8 cellular contexts compared by ENCODE assay signal in the genomic region with DNA sequence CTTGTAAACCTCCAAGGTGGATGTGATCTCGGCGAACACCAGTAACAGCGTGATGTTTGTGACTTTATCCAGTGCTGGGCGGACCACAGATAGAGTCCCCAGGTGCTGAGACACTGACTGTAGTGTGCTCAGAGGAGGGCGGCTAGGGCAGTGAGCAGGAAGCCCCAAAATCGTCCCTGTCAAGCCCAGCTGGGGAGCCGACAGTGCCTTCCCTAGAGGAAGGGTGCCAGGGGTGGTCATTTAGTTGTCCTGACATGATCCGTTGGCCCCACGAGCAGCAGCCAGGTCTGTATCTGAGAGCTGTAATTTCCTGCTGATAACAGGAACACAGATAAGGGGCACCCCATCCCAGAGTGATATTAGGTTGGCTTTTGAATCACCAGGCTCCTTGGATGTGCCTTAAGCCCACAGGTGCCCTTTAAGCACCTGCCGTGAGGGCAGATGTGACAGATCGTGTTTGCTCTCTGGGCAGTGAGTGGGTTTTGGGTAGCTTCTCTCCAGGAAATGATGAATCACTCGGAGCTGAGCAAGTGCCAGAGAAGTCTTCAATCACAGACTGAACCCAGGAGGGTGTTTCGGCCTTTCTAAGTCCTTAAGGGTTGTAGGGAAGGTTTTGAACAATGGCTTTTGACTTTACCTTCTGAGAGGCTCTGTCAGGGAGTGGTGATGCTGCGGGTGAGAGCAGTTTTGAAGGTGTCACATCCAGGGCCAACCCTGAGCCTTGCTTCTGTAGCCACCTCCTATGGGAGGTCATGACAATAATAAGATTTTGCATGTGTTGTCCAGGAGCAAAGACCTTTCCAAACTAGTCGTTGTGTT. TPM values are rescaled to one million over a fixed set of nuclear protein-coding genes. Genes with fewer than 3 reads are reported as not detected.
DNase-seq lines count a peak whose midpoint lies in the region; ATAC-seq and TF ChIP-seq lines count a peak whose summit lies in the region.

No MANE protein-coding gene starts in this region.

- H4K20me1 ChIP-seq in PC-9 (ENCODE audit: insufficient read depth) = peaks cover 25% of the 10 kb centered on the region

- no peak overlapping the region for H2AFZ ChIP-seq in PC-9

- H3K36me3 ChIP-seq in PC-9 (ENCODE audit: low read depth) (peaks cover 21% of the 10 kb centered on the region; the same call in 1 of the 2 replicates), heart right ventricle (no peaks in the 10 kb centered on the region)

- WGBS in heart right ventricle, 2 donors = 38 to 40% methylated on average over 15 of the region's 15 CpGs

- H3K4me3 ChIP-seq in AG10803 (ENCODE audit: low read length) = no peak overlapping the region
- H3K4me3 ChIP-seq in PC-9 = peak overlapping the region; percentile 34; the same call in 1 of the 2 replicates
- peak overlapping the region in 2 of 10 donors; percentile 3 to 37 for H3K4me3 ChIP-seq in heart right ventricle

- H3K27ac ChIP-seq in PC-9 (peak overlapping the region; percentile 91), heart right ventricle (peak overlapping the region in 7 of 10 donors; percentile 4 to 84 (median 41))

- no TSS peak for BruUV-seq in PC-9 (replicated peaks; lab: Mats Ljungman, UMichigan)

- CTCF ChIA-PET in PC-9 (lab: Charles Lee) = interaction anchor here (0.6 to 2.0 kb wide), 8 partner anchors 10 to 784 kb away, joined by 3 to 10 read pairs (median 3); no protein-coding TSS in a partner anchor

- H3K4me2 ChIP-seq in PC-9 = peak overlapping the region; percentile 75

- peaks cover 88% of the 10 kb centered on the region for H3K79me2 ChIP-seq in PC-9 (ENCODE audit: low read depth)

- ATAC-seq in HG03342 (IDR thresholded peaks at IDR 0.05; ENCODE audit: unreplicated experiment) = peak; percentile 23
- peak; percentile 20 to 83 (median 64) for ATAC-seq in heart right ventricle

- H3K27me3 ChIP-seq in PC-9 (ENCODE audit: insufficient read depth, low read depth) (no peaks in the 10 kb centered on the region), heart right ventricle (no peaks in the 10 kb centered on the region)

- H3F3A ChIP-seq in PC-9 (ENCODE audit: insufficient read depth, low read depth) = peaks cover 49% of the 10 kb centered on the region

- TF ChIP-seq CTCF in AG10803 (conservative IDR thresholded peaks at IDR 0.05; ENCODE audit: low read length) (no peak), PC-9 (conservative IDR thresholded peaks at IDR 0.05) (no peak), heart right ventricle (IDR thresholded peaks at IDR 0.05) (no peak)

- DNase-seq in AG10803 (ENCODE audit: low read depth) (peak; percentile 52), GM19238 (ENCODE audit: insufficient read length, low spot score) (peak; percentile 39), PC-9 (peak; percentile 65 to 95), heart right ventricle (peak in 1 of 2 donors; percentile 31), HuH-7 (ENCODE audit: low spot score) (no peak)
- DNase-seq in activated effector memory CD4-positive, alpha-beta T cell treated with Interleukin-2 at 50 U/mL for 16 hours = peak; percentile 59
- peak; percentile 49 to 86 for DNase-seq in stimulated activated CD4-positive, alpha-beta T cell treated with anti-CD3 and anti-CD28 coated beads, Interleukin-4, amount 100 ng/mL, for 4 hours

- H3K9me3 ChIP-seq in PC-9 (ENCODE audit: insufficient read depth, low read depth) (no peaks in the 10 kb centered on the region), heart right ventricle (no peaks in the 10 kb centered on the region)

- peaks cover 61% of the 10 kb centered on the region for H3K4me1 ChIP-seq in PC-9 (replicated peaks; ENCODE audit: insufficient read depth)
- H3K4me1 ChIP-seq in heart right ventricle = peaks cover 12 to 74% (median 42%) of the 10 kb centered on the region in 9 donors

- H3K9me2 ChIP-seq in PC-9 (ENCODE audit: insufficient read depth) = no peaks in the 10 kb centered on the region

- POLR2A ChIA-PET in PC-9 (lab: Charles Lee; ENCODE audit: unreplicated experiment) = interaction anchor here (0.5 to 1.2 kb wide), 3 partner anchors 10 to 57 kb away, joined by 3 to 7 read pairs (median 7); no protein-coding TSS in a partner anchor

- intact Hi-C loops in PC-9 (cut with micrococcal nuclease; ENCODE audit: unreplicated experiment) (loop anchor here (1.0 kb wide), 1 partner anchor 10 kb away; no protein-coding TSS in a partner anchor), heart right ventricle (cut with DNase I) (no loop called here)

RNA-seq across cellular contexts. Expression of gene LPIN1, which starts 7.7 kb away (rescaled TPM):
- total RNA-seq in PC-9 (2021) = 24.1 and 43.1 TPM in 2 replicates
- total RNA-seq in heart right ventricle = 10 to 100 TPM; 28.0 to 61.0 (median 34.9) TPM
- 10 to 100 TPM; 18.9 to 26.9 TPM for polyA plus RNA-seq in heart right ventricle
